In the genomic region with DNA sequence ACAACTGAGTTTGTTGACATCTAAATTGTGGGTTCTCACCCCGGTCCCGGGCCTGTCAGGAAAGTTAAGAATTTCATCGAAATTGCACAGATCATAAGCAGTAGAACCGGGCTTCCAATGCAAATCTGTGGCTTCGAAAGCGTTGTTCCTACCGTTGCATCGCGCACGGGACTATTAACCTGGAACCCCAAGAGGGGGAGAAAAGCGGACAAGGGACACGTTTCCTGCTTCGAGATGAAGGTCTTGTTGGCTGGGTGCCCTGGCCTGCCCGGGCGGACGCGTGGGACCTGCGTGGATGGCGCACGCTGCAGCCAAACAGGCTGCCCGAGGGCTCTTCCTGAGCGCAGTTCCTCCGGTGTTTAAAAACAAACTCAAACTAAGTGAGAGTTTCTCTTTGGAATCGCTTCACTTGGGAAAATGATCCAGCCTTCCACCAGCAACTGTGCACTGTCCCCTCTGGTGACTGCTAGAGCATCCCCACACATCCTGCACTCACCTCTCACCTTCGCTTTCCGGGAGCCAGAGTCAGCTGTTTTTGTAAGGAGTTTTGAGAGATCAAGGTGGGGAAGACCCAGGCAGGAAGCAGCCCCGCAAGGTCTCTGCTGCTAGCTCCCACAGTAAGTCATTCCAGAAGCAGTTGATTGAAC, we compare ENCODE assay signal across 27 cellular contexts. TPM values are rescaled to one million over a fixed set of nuclear protein-coding genes. Genes with fewer than 3 reads are reported as not detected.
DNase-seq lines count a peak whose midpoint lies in the region; ATAC-seq and TF ChIP-seq lines count a peak whose summit lies in the region.
"Had no signal": no experiment of that assay in that cellular context is flagged by ENCODE, and none has a peak within 500 bp of the region (broad histone marks: within the 10 kb centered on the region; RNA-seq: fewer than 3 reads in every experiment).

No MANE protein-coding gene starts in this region.

- peak overlapping the region; percentile 72 for H3K27ac Mint-ChIP-seq in activated CD4-positive, alpha-beta T cell treated with anti-CD3 and anti-CD28 coated beads, Interleukin-2, amount 10 ng/mL, durations not matched to agents 24 days and 14 days
- peak overlapping the region in 2 of 3 donors; percentile 61 to 66 for H3K27ac Mint-ChIP-seq in IgD-negative memory B cell
- H3K27ac Mint-ChIP-seq: CD8-positive, alpha-beta T cell; immature natural killer cell had no signal

- H3K4me1 Mint-ChIP-seq in activated CD4-positive, alpha-beta T cell treated with anti-CD3 and anti-CD28 coated beads, Interleukin-2, amount 10 ng/mL, durations not matched to agents 24 days and 14 days, result peaks cover 2% of the 10 kb centered on the region
- no peaks in the 10 kb centered on the region for H3K4me1 Mint-ChIP-seq in IgD-negative memory B cell

- DNase-seq in activated CD4-positive, alpha-beta T cell treated with anti-CD3 and anti-CD28 coated beads, Interleukin-2, amount 10 ng/mL, durations not matched to agents 24 days and 14 days, result no peak
- no peak for DNase-seq in activated CD4-positive, alpha-beta T cell treated with anti-CD3 and anti-CD28 coated beads for 1 hour
- DNase-seq in right atrium auricular region (ENCODE audit: low spot score) (no peak), osteoblast (ENCODE audit: insufficient read length, low spot score, missing footprints) (peak; percentile 59), NCI-H2227 (lab: John Stamatoyannopoulos, UW; ENCODE audit: unreplicated experiment) (no peak)
- DNase-seq: activated CD4-positive, alpha-beta T cell treated with anti-CD3 and anti-CD28 coated beads, Interleukin-2, amount 50 U/mL, for 48 hours; activated gamma-delta T cell treated with Interleukin-2 at 50 U/mL for 16 hours; AML-193; caudate nucleus; CD8-positive, alpha-beta T cell; dermis blood vessel endothelial cell; DMS153; immature natural killer cell; NCI-H1048; NCI-H187 treated with DMSO at 0.1 percent for 48 hours; NCI-H226; occipital lobe; PC-3; SHP77 treated with DMSO at 0.1 percent for 48 hours; stimulated activated CD4-positive, alpha-beta T cell treated with anti-CD3 and anti-CD28 coated beads, Interleukin-12 subunit alpha, Interleukin-12 subunit beta, amount 100 ng/mL, for 4 hours; stomach; SW 1271 had no signal

- H3K36me3 ChIP-seq in right atrium auricular region, result no peaks in the 10 kb centered on the region
- no peaks in the 10 kb centered on the region for H3K36me3 ChIP-seq in osteoblast (ENCODE audit: insufficient read depth, low read length)
- H3K36me3 ChIP-seq: stomach, tibial nerve had no signal

- TF ChIP-seq CTCF in right atrium auricular region (IDR thresholded peaks at IDR 0.05) (no peak), osteoblast (IDR thresholded peaks at IDR 0.05; ENCODE audit: extremely low read depth, low read depth, low read length) (no peak)

- H3K9me3 ChIP-seq in right atrium auricular region (no peaks in the 10 kb centered on the region), osteoblast (ENCODE audit: low read depth, low read length) (peaks cover 2% of the 10 kb centered on the region)
- H3K9me3 ChIP-seq: tibial nerve had no signal

- ATAC-seq in GM19328 (IDR thresholded peaks at IDR 0.05; ENCODE audit: unreplicated experiment) (no peak), HG03045 (IDR thresholded peaks at IDR 0.05; ENCODE audit: unreplicated experiment) (no peak)
- ATAC-seq: CD8-positive, alpha-beta T cell; GM12878; PC-3 had no signal

- peaks cover 18% of the 10 kb centered on the region for H3K9me3 Mint-ChIP-seq in activated CD4-positive, alpha-beta T cell treated with anti-CD3 and anti-CD28 coated beads, Interleukin-2, amount 10 ng/mL, durations not matched to agents 24 days and 14 days
- peaks cover 0 to 4% (median 0%) of the 10 kb centered on the region in 3 donors for H3K9me3 Mint-ChIP-seq in IgD-negative memory B cell
- H3K9me3 Mint-ChIP-seq: CD8-positive, alpha-beta T cell had no signal

- H3K4me2 ChIP-seq in osteoblast (ENCODE audit: insufficient read depth, low read length), result no peak overlapping the region

- H3K27me3 ChIP-seq in right atrium auricular region (no peaks in the 10 kb centered on the region), osteoblast (ENCODE audit: insufficient read depth, low read length) (peaks cover 83% of the 10 kb centered on the region)

- no peaks in the 10 kb centered on the region for H3K79me2 ChIP-seq in osteoblast (ENCODE audit: insufficient read depth, low read length)

- peaks cover 5% of the 10 kb centered on the region for H3K36me3 Mint-ChIP-seq in activated CD4-positive, alpha-beta T cell treated with anti-CD3 and anti-CD28 coated beads, Interleukin-2, amount 10 ng/mL, durations not matched to agents 24 days and 14 days (ENCODE audit: low read depth)
- H3K36me3 Mint-ChIP-seq in IgD-negative memory B cell, result no peaks in the 10 kb centered on the region
- H3K36me3 Mint-ChIP-seq: CD8-positive, alpha-beta T cell had no signal

- H4K20me1 ChIP-seq in osteoblast (ENCODE audit: insufficient read depth, low read length), result no peaks in the 10 kb centered on the region

- H3K4me3 Mint-ChIP-seq in activated CD4-positive, alpha-beta T cell treated with anti-CD3 and anti-CD28 coated beads, Interleukin-2, amount 10 ng/mL, durations not matched to agents 24 days and 14 days, result no peak overlapping the region
- peak overlapping the region in 1 of 4 donors; percentile 35 for H3K4me3 Mint-ChIP-seq in IgD-negative memory B cell
- H3K4me3 Mint-ChIP-seq: CD8-positive, alpha-beta T cell had no signal

- peaks cover 0 to 41% of the 10 kb centered on the region in 2 donors for H3K4me1 ChIP-seq in right atrium auricular region
- no peaks in the 10 kb centered on the region for H3K4me1 ChIP-seq in osteoblast (ENCODE audit: insufficient read depth, low read length)

- intact Hi-C loops in activated CD4-positive, alpha-beta T cell treated with anti-CD3 and anti-CD28 coated beads, Interleukin-2, amount 10 ng/mL, durations not matched to agents 24 days and 14 days (cut with micrococcal nuclease), result loop anchor here (5.0 kb wide), 1 partner anchor 72 kb away; no protein-coding TSS in a partner anchor

- H3K4me3 ChIP-seq in right atrium auricular region (peak overlapping the region in 1 of 2 donors; percentile 83), osteoblast (ENCODE audit: insufficient read depth, low read length) (no peak overlapping the region)
- H3K4me3 ChIP-seq: GM12878, tibial nerve had no signal

- peaks cover 82% of the 10 kb centered on the region for H3K27me3 Mint-ChIP-seq in activated CD4-positive, alpha-beta T cell treated with anti-CD3 and anti-CD28 coated beads, Interleukin-2, amount 10 ng/mL, durations not matched to agents 24 days and 14 days
- peaks cover 72% of the 10 kb centered on the region for H3K27me3 Mint-ChIP-seq in IgD-negative memory B cell

- H3K27ac ChIP-seq in right atrium auricular region (peak overlapping the region; percentile 88 to 95), osteoblast (ENCODE audit: low read depth, low read length) (no peak overlapping the region)
- H3K27ac ChIP-seq: stomach, tibial nerve had no signal

- no peak overlapping the region for H2AFZ ChIP-seq in osteoblast (ENCODE audit: low read length)

RNA-seq across cellular contexts. Expression of a gene that starts 5.1 kb away (rescaled TPM):
- total RNA-seq in activated CD4-positive, alpha-beta T cell treated with anti-CD3 and anti-CD28 coated beads, Interleukin-2, amount 10 ng/mL, durations not matched to agents 24 days and 14 days, result 0.09 and 0.24 TPM in 2 replicates
- polyA plus RNA-seq in IgD-negative memory B cell, result not detected
- total RNA-seq in right atrium auricular region (100 to 1,000 TPM; 132 to 140 TPM), osteoblast (not detected in 2 replicates)
- total RNA-seq: CD8-positive, alpha-beta T cell; dermis blood vessel endothelial cell; GM12878; occipital lobe; stomach had no signal
- polyA plus RNA-seq: GM12878, immature natural killer cell, stomach had no signal

Comparison
In these comparisons a context has a peak if more than half of its experiments do, and no peak if none do; other contexts are left out.
1. RNA of a gene that starts 5.1 kb away (total RNA-seq): 132 to 140 TPM in right atrium auricular region; 0.09 to 0.24 TPM in activated CD4-positive, alpha-beta T cell treated with anti-CD3 and anti-CD28 coated beads, Interleukin-2, amount 10 ng/mL, durations not matched to agents 24 days and 14 days and not detected in osteoblast; every median in the first group is over 100 times any median in the second.